ENCODE assay signal across 21 cellular contexts in genomic region chr19:3378352-3379146, GRCh38. TPM values are rescaled to one million over a fixed set of nuclear protein-coding genes. Genes with fewer than 3 reads are reported as not detected.
DNase-seq lines count a peak whose midpoint lies in the region; ATAC-seq and TF ChIP-seq lines count a peak whose summit lies in the region.
"Had no signal": no experiment of that assay in that cellular context is flagged by ENCODE, and none has a peak within 500 bp of the region (broad histone marks: within the 10 kb centered on the region; RNA-seq: fewer than 3 reads in every experiment).

No MANE protein-coding gene starts in this region.

- BruUV-seq in MCF 10A (replicated peaks; lab: Mats Ljungman, UMichigan) = no TSS peak

- DNase-seq in breast epithelium (ENCODE audit: low spot score in 2 of 2) (no peak), MCF 10A (ENCODE audit: unreplicated experiment) (no peak), coronary artery (ENCODE audit: low spot score) (no peak), ovary (peak in 1 of 5 donors; percentile 46), uterus (no peak), lower lobe of right lung (no peak), nucleus accumbens (lab: John Stamatoyannopoulos, UW) (no peak), anterior cingulate cortex (lab: John Stamatoyannopoulos, UW) (no peak)
- DNase-seq: activated CD4-positive, alpha-beta T cell treated with anti-CD3 and anti-CD28 coated beads, Interleukin-2, amount 50 U/mL, for 4 hours; caudate nucleus; CD4-positive, CD25-positive, alpha-beta regulatory T cell; DMS79 treated with DMSO at 0.1 percent for 48 hours; effector CD8-positive, alpha-beta T cell; KBM-7; naive B cell; NCI-H2081; NCI-H69; stimulated activated CD4-positive, alpha-beta T cell treated with anti-CD3 and anti-CD28 coated beads, Interleukin-2, amount 100 ng/mL, for 24 hours; substantia nigra had no signal

- TF ChIP-seq POLR2A in breast epithelium (IDR thresholded peaks at IDR 0.05) = no peak
- no peak for TF ChIP-seq POLR2A in ovary (IDR thresholded peaks at IDR 0.05)
- no peak for TF ChIP-seq POLR2A in uterus (IDR thresholded peaks at IDR 0.05)

- no peak for TF ChIP-seq EP300 in ovary (IDR thresholded peaks at IDR 0.05)

- H3K36me3 ChIP-seq in breast epithelium = no peaks in the 10 kb centered on the region
- H3K36me3 ChIP-seq in ovary = no peaks in the 10 kb centered on the region
- H3K36me3 ChIP-seq in uterus = no peaks in the 10 kb centered on the region
- H3K36me3 ChIP-seq in lower lobe of right lung = peaks cover 23% of the 10 kb centered on the region

- no peaks in the 10 kb centered on the region for H3K27me3 Mint-ChIP-seq in MCF 10A (ENCODE audit: insufficient read depth, unreplicated experiment)
- H3K27me3 Mint-ChIP-seq: activated naive CD8-positive, alpha-beta T cell; CD4-positive, CD25-positive, alpha-beta regulatory T cell; naive B cell had no signal

- H3K36me3 Mint-ChIP-seq in MCF 10A (ENCODE audit: insufficient read depth, unreplicated experiment) = peaks cover 73% of the 10 kb centered on the region

- no peak for ATAC-seq in lower lobe of right lung

- no peak for TF ChIP-seq CTCF in breast epithelium (IDR thresholded peaks at IDR 0.05)
- TF ChIP-seq CTCF in MCF 10A (IDR thresholded peaks at IDR 0.05; ENCODE audit: unreplicated experiment) = no peak
- no peak for TF ChIP-seq CTCF in coronary artery (IDR thresholded peaks at IDR 0.05)
- no peak for TF ChIP-seq CTCF in ovary (IDR thresholded peaks at IDR 0.05)
- no peak for TF ChIP-seq CTCF in uterus (IDR thresholded peaks at IDR 0.05)
- no peak for TF ChIP-seq CTCF in lower lobe of right lung (IDR thresholded peaks at IDR 0.05)

- H3K27ac Mint-ChIP-seq in MCF 10A (ENCODE audit: low read depth, unreplicated experiment) = no peak overlapping the region
- H3K27ac Mint-ChIP-seq: activated naive CD8-positive, alpha-beta T cell; CD4-positive, CD25-positive, alpha-beta regulatory T cell had no signal

- H3K4me3 Mint-ChIP-seq in MCF 10A (ENCODE audit: unreplicated experiment) = no peak overlapping the region
- H3K4me3 Mint-ChIP-seq: activated naive CD8-positive, alpha-beta T cell; CD4-positive, CD25-positive, alpha-beta regulatory T cell; naive B cell had no signal

- POLR2A ChIA-PET in MCF 10A (lab: Yijun Ruan, JAX) = interaction anchor here (0.9 to 1.6 kb wide), 5 partner anchors 11 to 478 kb away, joined by 3 to 9 read pairs (median 3); partner anchors contain the start of gene ZNF57

- H3K27ac ChIP-seq in breast epithelium = peak overlapping the region; percentile 55 to 66
- peak overlapping the region; percentile 15 to 67 for H3K27ac ChIP-seq in coronary artery
- H3K27ac ChIP-seq in ovary = peak overlapping the region; percentile 33 to 41
- H3K27ac ChIP-seq in uterus = peak overlapping the region; percentile 97 to 99
- no peak overlapping the region for H3K27ac ChIP-seq in lower lobe of right lung

- peaks cover 5 to 16% of the 10 kb centered on the region in 2 donors for H3K4me1 ChIP-seq in breast epithelium
- H3K4me1 ChIP-seq in ovary (ENCODE audit: insufficient read depth) = peaks cover 45% of the 10 kb centered on the region
- H3K4me1 ChIP-seq in uterus = peaks cover 7 to 35% of the 10 kb centered on the region in 2 donors
- peaks cover 69% of the 10 kb centered on the region for H3K4me1 ChIP-seq in lower lobe of right lung

- H3K27me3 ChIP-seq in breast epithelium = no peaks in the 10 kb centered on the region
- no peaks in the 10 kb centered on the region for H3K27me3 ChIP-seq in ovary
- H3K27me3 ChIP-seq in uterus = no peaks in the 10 kb centered on the region
- H3K27me3 ChIP-seq in lower lobe of right lung (ENCODE audit: low read depth) = no peaks in the 10 kb centered on the region

- H3K9me3 ChIP-seq in breast epithelium (no peaks in the 10 kb centered on the region), ovary (no peaks in the 10 kb centered on the region), uterus (no peaks in the 10 kb centered on the region), lower lobe of right lung (no peaks in the 10 kb centered on the region)

- CTCF ChIA-PET in MCF 10A (lab: Yijun Ruan, JAX) = interaction anchor here (1.2 to 2.4 kb wide), 2 partner anchors 51 to 92 kb away, joined by 7 to 12 read pairs; no protein-coding TSS in a partner anchor

- H3K4me3 ChIP-seq in breast epithelium = no peak overlapping the region
- no peak overlapping the region for H3K4me3 ChIP-seq in coronary artery
- H3K4me3 ChIP-seq in ovary = no peak overlapping the region
- H3K4me3 ChIP-seq in uterus = no peak overlapping the region
- no peak overlapping the region for H3K4me3 ChIP-seq in lower lobe of right lung
- H3K4me3 ChIP-seq: lung had no signal

- 33 to 41% (median 41%) methylated on average over 11 of the region's 11 CpGs for WGBS in ovary, 3 donors

- H3K4me1 Mint-ChIP-seq in MCF 10A (ENCODE audit: insufficient read depth, unreplicated experiment) = peaks cover 28% of the 10 kb centered on the region

- H3K9me3 Mint-ChIP-seq in MCF 10A (ENCODE audit: unreplicated experiment) = no peaks in the 10 kb centered on the region
- H3K9me3 Mint-ChIP-seq: CD4-positive, CD25-positive, alpha-beta regulatory T cell had no signal

- intact Hi-C loops in breast epithelium (cut with DNase I; ENCODE audit: low total_unique reads) = no loop called here
- intact Hi-C loops in MCF 10A (cut with micrococcal nuclease) = no loop called here
- intact Hi-C loops in ovary (cut with DNase I) = no loop called here
- intact Hi-C loops in uterus (cut with DNase I; ENCODE audit: low total_unique reads) = no loop called here
- intact Hi-C loops in lower lobe of right lung (cut with DNase I) = no loop called here

RNA-seq across cellular contexts. Expression of gene NFIC, which starts 12.2 kb away (rescaled TPM):
- total RNA-seq in breast epithelium = 10 to 100 TPM; 48.9 to 97.8 (median 73.1) TPM
- 83.4 and 85.5 TPM in 2 replicates for total RNA-seq in MCF 10A (2022)
- total RNA-seq in ovary = 100 to 1,000 TPM in 5 of 7 donors, 10 to 100 TPM in 2; 62.0 to 345 (median 283) TPM
- polyA plus RNA-seq in ovary = 10 to 100 TPM; 31.9 to 71.1 TPM
- total RNA-seq in uterus = 100 to 1,000 TPM in 2 of 4 donors, 10 to 100 TPM in 2; 18.5 to 361 (median 82.9) TPM
- 132 TPM for total RNA-seq in lower lobe of right lung
